ENCODE assay signal across 9 cellular contexts in genomic region chr3:190121061-190121765, GRCh38. TPM values are rescaled to one million over a fixed set of nuclear protein-coding genes. Genes with fewer than 3 reads are reported as not detected.
DNase-seq lines count a peak whose midpoint lies in the region; ATAC-seq and TF ChIP-seq lines count a peak whose summit lies in the region.
"Had no signal": no experiment of that assay in that cellular context is flagged by ENCODE, and none has a peak within 500 bp of the region (broad histone marks: within the 10 kb centered on the region; RNA-seq: fewer than 3 reads in every experiment).

No MANE protein-coding gene starts in this region.

- no peaks in the 10 kb centered on the region for H3K9me3 Mint-ChIP-seq in activated naive CD4-positive, alpha-beta T cell treated with anti-CD3 and anti-CD28 coated beads, Interleukin-2, amount 50 U/mL, for 24 hours
- H3K9me3 Mint-ChIP-seq: activated T-cell treated with anti-CD3 and anti-CD28 coated beads, Interleukin-2, amount 50 U/mL, for 4 hours had no signal

- no peaks in the 10 kb centered on the region for H3K36me3 Mint-ChIP-seq in activated naive CD4-positive, alpha-beta T cell treated with anti-CD3 and anti-CD28 coated beads, Interleukin-2, amount 50 U/mL, for 24 hours

- H3K4me1 ChIP-seq in mesodermal cell (ENCODE audit: control insufficient read depth, insufficient read depth, low read length, poor library complexity, severe bottlenecking): peaks cover 19% of the 10 kb centered on the region
- peaks cover 2% of the 10 kb centered on the region for H3K4me1 ChIP-seq in urinary bladder (ENCODE audit: insufficient read depth)

- TF ChIP-seq CTCF in coronary artery (IDR thresholded peaks at IDR 0.05): no peak

- H3K27ac ChIP-seq in coronary artery (peak overlapping the region; percentile 59 to 91), mesodermal cell (ENCODE audit: low read depth, low read length, severe bottlenecking) (peak overlapping the region; percentile 79), urinary bladder (ENCODE audit: low read depth) (no peak overlapping the region)

- H3K4me1 Mint-ChIP-seq in activated naive CD4-positive, alpha-beta T cell treated with anti-CD3 and anti-CD28 coated beads, Interleukin-2, amount 50 U/mL, for 24 hours: peaks cover 7% of the 10 kb centered on the region

- no peaks in the 10 kb centered on the region for H3K9me3 ChIP-seq in mesodermal cell (ENCODE audit: control insufficient read depth, low read length)

- no peak for DNase-seq in activated naive CD4-positive, alpha-beta T cell treated with anti-CD3 and anti-CD28 coated beads, Interleukin-2, amount 50 U/mL, for 16 hours
- DNase-seq in coronary artery (ENCODE audit: low spot score) (no peak), NCI-H1930 (lab: John Stamatoyannopoulos, UW) (no peak)
- DNase-seq in effector CD8-positive, alpha-beta T cell (lab: John Stamatoyannopoulos, UW): no peak
- DNase-seq: activated T-cell treated with anti-CD3 and anti-CD28 coated beads, Interleukin-2, amount 50 U/mL, for 4 hours had no signal

- ATAC-seq in HG03039 (IDR thresholded peaks at IDR 0.05; ENCODE audit: unreplicated experiment): no peak

- peaks cover 37% of the 10 kb centered on the region for H3K27me3 Mint-ChIP-seq in activated naive CD4-positive, alpha-beta T cell treated with anti-CD3 and anti-CD28 coated beads, Interleukin-2, amount 50 U/mL, for 24 hours

- H3K36me3 ChIP-seq in mesodermal cell (ENCODE audit: control insufficient read depth, insufficient read depth, low read length) (no peaks in the 10 kb centered on the region), urinary bladder (ENCODE audit: insufficient read depth) (no peaks in the 10 kb centered on the region)

- H3K4me3 Mint-ChIP-seq in activated naive CD4-positive, alpha-beta T cell treated with anti-CD3 and anti-CD28 coated beads, Interleukin-2, amount 50 U/mL, for 24 hours: peak overlapping the region; percentile 28
- H3K4me3 Mint-ChIP-seq: activated T-cell treated with anti-CD3 and anti-CD28 coated beads, Interleukin-2, amount 50 U/mL, for 4 hours had no signal

- WGBS in mesodermal cell (ENCODE audit: insufficient coverage in 2 of 2), 2 experiments: 64 to 89% methylated on average over 13 to 16 of the region's 23 CpGs
- WGBS in urinary bladder: 58% methylated on average over 23 of the region's 23 CpGs

- H3K4me3 ChIP-seq in coronary artery (peak overlapping the region; percentile 88), mesodermal cell (ENCODE audit: extremely low read depth, insufficient read depth, low read length, poor library complexity, severe bottlenecking) (peak overlapping the region; percentile 75), urinary bladder (ENCODE audit: low read depth, low read length) (peak overlapping the region; percentile 69)

- H3K27ac Mint-ChIP-seq in activated naive CD4-positive, alpha-beta T cell treated with anti-CD3 and anti-CD28 coated beads, Interleukin-2, amount 50 U/mL, for 24 hours: no peak overlapping the region

RNA-seq across cellular contexts. Expression of gene P3H2, which starts 0.5 kb away (rescaled TPM):
- polyA plus RNA-seq in mesodermal cell (2013, experiment 1 of 2): 55.0 TPM
- polyA plus RNA-seq in mesodermal cell (2013, experiment 2 of 2): 45.4 TPM
- total RNA-seq in urinary bladder: 12.7 TPM
- 9.8 TPM for polyA plus RNA-seq in urinary bladder
